20 cellular contexts compared by ENCODE assay signal in the genomic region with DNA sequence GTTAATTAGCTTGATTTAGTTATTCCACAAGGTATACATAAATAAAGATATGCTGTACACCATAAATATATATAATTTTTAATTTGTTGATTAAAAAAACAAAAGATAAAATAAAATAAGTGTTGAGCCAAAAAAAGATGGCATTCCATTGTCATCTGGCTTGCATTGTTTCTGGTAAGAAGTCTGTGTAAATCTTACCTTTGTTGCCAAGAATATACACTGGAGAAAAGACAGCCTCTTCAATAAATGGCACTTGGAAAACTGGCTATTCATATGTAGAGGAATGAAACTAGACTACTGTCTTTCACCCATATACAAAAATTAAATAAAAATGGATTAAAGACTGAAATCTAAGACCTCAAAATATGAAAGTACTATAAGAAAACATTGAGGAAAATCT.
DNase-seq lines count a peak whose midpoint lies in the region; ATAC-seq, FAIRE-seq and TF ChIP-seq lines count a peak whose summit lies in the region.
"Had no signal": no experiment of that assay in that cellular context is flagged by ENCODE, and none has a peak within 500 bp of the region (broad histone marks: within the 10 kb centered on the region; RNA-seq: fewer than 3 reads in every experiment).

No MANE protein-coding gene starts in this region.

- no peaks in the 10 kb centered on the region for H3K9me2 ChIP-seq in HCT116 (ENCODE audit: insufficient read depth)

- no peaks in the 10 kb centered on the region for H3K4me1 ChIP-seq in HCT116 (ENCODE audit: control insufficient read depth in 1 of 2, insufficient read depth in 2 of 2, low read length in 2 of 2)
- no peaks in the 10 kb centered on the region for H3K4me1 ChIP-seq in HEK293 (ENCODE audit: control insufficient read depth, insufficient read depth, low read length)
- H3K4me1 ChIP-seq in K562 (replicated peaks in 1 of 2; ENCODE audit: control insufficient read depth in 2 of 2, insufficient read depth in 2 of 2, low read length in 2 of 2) = no peaks in the 10 kb centered on the region
- H3K4me1 ChIP-seq: BE2C; BLaER1 treated with 17β-estradiol and CSF1 and Interleukin-3, amounts not matched to agents 10 nM and 100 nM; Caco-2 had no signal

- H3K4me2 ChIP-seq in HCT116 (ENCODE audit: low read length) = no peak overlapping the region
- H3K4me2 ChIP-seq in K562 (ENCODE audit: insufficient read depth, low read length) = no peak overlapping the region
- H3K4me2 ChIP-seq: BLaER1 treated with 17β-estradiol and CSF1 and Interleukin-3, amounts not matched to agents 10 nM and 100 nM had no signal

- POLR2A ChIA-PET in HCT116 (lab: Charles Lee) (no interaction called here), HEK293 (lab: Yijun Ruan, JAX) (no interaction called here), K562 (lab: Yijun Ruan, JAX) (no interaction called here)

- H3K4me3 ChIP-seq in HCT116 (replicated peaks in 1 of 2; ENCODE audit: low read depth in 1 of 2, low read length in 2 of 2) = no peak overlapping the region
- H3K4me3 ChIP-seq in HEK293 (ENCODE audit: low read depth, low read length) = no peak overlapping the region
- H3K4me3 ChIP-seq in K562 = no peak overlapping the region
- H3K4me3 ChIP-seq: BLaER1 treated with 17β-estradiol and CSF1 and Interleukin-3, amounts not matched to agents 10 nM and 100 nM; GM23248 had no signal

- intact Hi-C loops in HCT116 (cut with micrococcal nuclease) (no loop called here), K562 (cut with micrococcal nuclease) (no loop called here), Right ventricle myocardium superior (cut with DNase I) (no loop called here)

- RAD21 ChIA-PET in HCT116 (lab: Charles Lee; ENCODE audit: low non-redundant PET in 1 of 2, low total read pairs in 2 of 2, uncharacterized antibody in 2 of 2, unreplicated experiment in 2 of 2) = no interaction called here

- no TSS peak for BruUV-seq in HCT116 (replicated peaks; lab: Mats Ljungman, UMichigan)
- BruUV-seq in K562 (replicated peaks; lab: Mats Ljungman, UMichigan) = no TSS peak

- H3K9me3 ChIP-seq in HCT116 (ENCODE audit: control insufficient read depth in 1 of 2, insufficient read depth in 1 of 2, low read depth in 1 of 2, low read length in 2 of 2) = no peaks in the 10 kb centered on the region; a peak in 1 of 4 replicates
- no peaks in the 10 kb centered on the region for H3K9me3 ChIP-seq in HEK293 (ENCODE audit: control insufficient read depth, insufficient read depth, low read depth, low read length)
- 0 out of 2 replicates have a peak, but pooled peaks cover 5% of the 10 kb centered on the region for H3K9me3 ChIP-seq in K562 (replicated peaks; ENCODE audit: control insufficient read depth, insufficient read depth, low read depth, low read length)

- TF ChIP-seq RAD21 in HCT116 (IDR thresholded peaks at IDR 0.05; ENCODE audit: low read depth) (no peak), K562 (CRISPR knock-in tag; conservative IDR thresholded peaks at IDR 0.05 in 1 of 2, IDR thresholded peaks at IDR 0.05 in 1 of 2) (no peak)

- no peak for TF ChIP-seq CTCF in HCT116 (IDR thresholded peaks at IDR 0.05 in 2 of 3, conservative IDR thresholded peaks at IDR 0.05 in 1 of 3; ENCODE audit: borderline replicate concordance in 1 of 3, insufficient read depth in 1 of 3, low read depth in 2 of 3, low read length in 2 of 3)
- TF ChIP-seq CTCF in HEK293 (tag by site-specific recombination; IDR thresholded peaks at IDR 0.05) = no peak
- no peak for TF ChIP-seq CTCF in K562 (IDR thresholded peaks at IDR 0.05 in 2 of 3, conservative IDR thresholded peaks at IDR 0.05 in 1 of 3; ENCODE audit: insufficient read depth in 2 of 3, low read depth in 1 of 3, low read length in 3 of 3)

- H3K79me2 ChIP-seq in HCT116 (ENCODE audit: insufficient read depth, low read length) = no peaks in the 10 kb centered on the region
- no peaks in the 10 kb centered on the region for H3K79me2 ChIP-seq in K562 (ENCODE audit: control insufficient read depth, insufficient read depth, low read length)

- H3K36me3 ChIP-seq in HCT116 (ENCODE audit: control insufficient read depth in 1 of 2, insufficient read depth in 2 of 2, low read length in 2 of 2) (no peaks in the 10 kb centered on the region), HEK293 (ENCODE audit: control insufficient read depth in 2 of 2, insufficient read depth in 1 of 2, low read length in 2 of 2) (no peaks in the 10 kb centered on the region), K562 (ENCODE audit: control insufficient read depth, insufficient read depth, low read length) (no peaks in the 10 kb centered on the region)
- H3K36me3 ChIP-seq: BE2C; BLaER1 treated with 17β-estradiol and CSF1 and Interleukin-3, amounts not matched to agents 10 nM and 100 nM had no signal

- no peaks in the 10 kb centered on the region for H3K9me1 ChIP-seq in K562 (ENCODE audit: control insufficient read depth, insufficient read depth, low read length)

- no peak for TF ChIP-seq POLR2A in HCT116 (IDR thresholded peaks at IDR 0.05; ENCODE audit: borderline replicate concordance, extremely low read depth, insufficient read depth, insufficient read length)
- no peak for TF ChIP-seq POLR2A in K562 (conservative IDR thresholded peaks at IDR 0.05)

- H2AFZ ChIP-seq in HCT116 (ENCODE audit: low read depth, low read length, poor library complexity, severe bottlenecking) = no peak overlapping the region
- no peak overlapping the region for H2AFZ ChIP-seq in K562 (ENCODE audit: low read depth, low read length)
- H2AFZ ChIP-seq: GM23248 had no signal

- H3K27me3 ChIP-seq in HCT116 (ENCODE audit: insufficient read depth, low read length) = no peaks in the 10 kb centered on the region
- no peaks in the 10 kb centered on the region for H3K27me3 ChIP-seq in K562 (ENCODE audit: control insufficient read depth in 2 of 2, insufficient read depth in 2 of 2, low read length in 2 of 2)
- H3K27me3 ChIP-seq: BE2C; BLaER1 treated with 17β-estradiol and CSF1 and Interleukin-3, amounts not matched to agents 10 nM and 100 nM had no signal

- in situ Hi-C loops in K562 (cut with MboI) = no loop called here

- peak; percentile 93 for FAIRE-seq in TTC549 (lab: Jason Lieb, UNC)
- no peak for FAIRE-seq in K562 (lab: Jason Lieb, UNC)
- FAIRE-seq: G401.6, GM19239, H1 had no signal

- H3K27ac ChIP-seq in HCT116 (ENCODE audit: low read depth, low read length) (no peak overlapping the region), HEK293 (ENCODE audit: extremely low read depth, low read depth, low read length) (no peak overlapping the region), K562 (ENCODE audit: extremely low read depth, low read depth, low read length) (no peak overlapping the region)
- H3K27ac ChIP-seq: BLaER1 treated with 17β-estradiol and CSF1 and Interleukin-3, amounts not matched to agents 10 nM and 100 nM; GM23248 had no signal

- H3K9ac ChIP-seq in HCT116 (ENCODE audit: low read length) = no peak overlapping the region
- no peak overlapping the region for H3K9ac ChIP-seq in K562 (ENCODE audit: insufficient read depth in 1 of 2, low read depth in 2 of 2, low read length in 2 of 2)
- H3K9ac ChIP-seq: BLaER1 treated with 17β-estradiol and CSF1 and Interleukin-3, amounts not matched to agents 10 nM and 100 nM; GM23248 had no signal

- no peaks in the 10 kb centered on the region for H4K20me1 ChIP-seq in HCT116 (ENCODE audit: insufficient read depth)
- no peaks in the 10 kb centered on the region for H4K20me1 ChIP-seq in K562 (replicated peaks; ENCODE audit: control insufficient read depth, insufficient read depth, low read length)
- H4K20me1 ChIP-seq: BLaER1 treated with 17β-estradiol and CSF1 and Interleukin-3, amounts not matched to agents 10 nM and 100 nM had no signal

- CTCF ChIA-PET in HCT116 (lab: Charles Lee) (no interaction called here), HEK293 (lab: Yijun Ruan, JAX) (interaction anchor here (0.7 kb wide), 2 partner anchors 632 to 1187 kb away, joined by 3 to 4 read pairs; no protein-coding TSS in a partner anchor), K562 (lab: Yijun Ruan, JAX; ENCODE audit: low intra/inter-chr PET ratio) (no interaction called here)

- no peak for DNase-seq in HCT116 (ENCODE audit: low read depth, low spot score)
- DNase-seq in K562 (ENCODE audit: extremely low read depth in 1 of 4, low spot score in 3 of 4) = no peak
- DNase-seq in Right ventricle myocardium superior = no peak
- no peak for DNase-seq in SIG-M5 treated with dmso at 0.1 percent for 504 hours (lab: John Stamatoyannopoulos, UW; ENCODE audit: unreplicated experiment)
- DNase-seq: BE2C; Caco-2; CD4-positive, alpha-beta memory T cell; DMS153; DND-41; GM23248; H7; HCEC 1CT; HFFc6 had no signal

- TF ChIP-seq EP300 in K562 (IDR thresholded peaks at IDR 0.05; ENCODE audit: low read length) = no peak

- ATAC-seq in HCT116 = no peak
- no peak for ATAC-seq in K562
- ATAC-seq in SK-N-SH treated with all-trans-retinoic acid at 6 μM for 48 hours = no peak
- ATAC-seq in Right ventricle myocardium superior (ENCODE audit: poor library complexity) = no peak

TF ChIP-seq in HCT116, 20 proteins besides CTCF, POLR2A, EP300 and RAD21:
- TF ChIP-seq CBX3 (IDR thresholded peaks at IDR 0.05; ENCODE audit: low read depth) (peak; percentile 57; the same call in 1 of the 2 replicates), POLR2AphosphoS5 (IDR thresholded peaks at IDR 0.05; ENCODE audit: low read depth, low read length) (no peak), SP1 (IDR thresholded peaks at IDR 0.05; ENCODE audit: low read depth) (no peak)
TF ChIP-seq in HCT116: peak in this region for 1.

TF ChIP-seq in HEK293, 187 proteins besides CTCF, POLR2A, EP300 and RAD21:
- peak; percentile 56 for TF ChIP-seq SETDB1 (IDR thresholded peaks at IDR 0.05; ENCODE audit: insufficient read length, low read length)
- no peak; the same call in 1 of the 2 replicates for TF ChIP-seq OVOL3 (tag by site-specific recombination; IDR thresholded peaks at IDR 0.05)

TF ChIP-seq in K562, 482 proteins besides CTCF, POLR2A, EP300 and RAD21 (continues in another document):
- TF ChIP-seq CBX1 (IDR thresholded peaks at IDR 0.05; ENCODE audit: low read depth) = 0 out of 2 replicates have a peak, but pooled peaks have one; percentile 44
